Comparison of ENCODE assay signal across 26 cellular contexts in genomic region chr9:13127164-13127563, GRCh38.
"Had no signal": no experiment of that assay in that cellular context is flagged by ENCODE, and none has a peak within 500 bp of the region (broad histone marks: within the 10 kb centered on the region; RNA-seq: fewer than 3 reads in every experiment).

No MANE protein-coding gene starts in this region.

- ATAC-seq: heart right ventricle; left lung; naive thymus-derived CD4-positive, alpha-beta T cell; psoas muscle; right cardiac atrium; stimulated activated memory B cell treated with anti-CD40 and anti-IgM and Interleukin-4, amounts not matched to agents 10 μg/mL and 1 μg/mL and 100 μg/mL, for 72 hours; stimulated activated naive CD8-positive, alpha-beta T cell treated with anti-CD3 and anti-CD28 coated beads, Interleukin-15, Interleukin-2, amounts not matched to agents 100 U/mL and 50 U/mL, for 24 hours had no signal

- H3K36me3 ChIP-seq: colonic mucosa, ovary had no signal

- H3K4me1 ChIP-seq: colonic mucosa, heart right ventricle, left lung, psoas muscle, spleen, upper lobe of left lung had no signal

- H3K27ac ChIP-seq: colonic mucosa, heart right ventricle, left lung, ovary, psoas muscle, skin epidermis, spleen, thoracic aorta, tibial nerve, upper lobe of left lung had no signal

- H3K9me3 ChIP-seq: colonic mucosa, esophagus muscularis mucosa, heart right ventricle, left lung, ovary, psoas muscle, spleen, thoracic aorta, tibial nerve, upper lobe of left lung had no signal

- H3K4me3 ChIP-seq: colonic mucosa, esophagus muscularis mucosa, heart right ventricle, left lung, ovary, psoas muscle, skin epidermis, spleen, thoracic aorta, tibial nerve, upper lobe of left lung had no signal

- DNase-seq: colonic mucosa; effector CD8-positive, alpha-beta T cell; endodermal cell; foreskin melanocyte; glutamatergic neuron; heart right ventricle; left lung; mesenchymal stem cell; midbrain; naive thymus-derived CD4-positive, alpha-beta T cell; nephron progenitor cell; nucleus accumbens; ovary; posterior cingulate gyrus; psoas muscle; right cardiac atrium; spleen; stimulated activated CD4-positive, alpha-beta T cell treated with anti-CD3 and anti-CD28 coated beads, Interleukin-4, amount 100 ng/mL, for 4 hours; stimulated activated naive CD8-positive, alpha-beta T cell treated with anti-CD3 and anti-CD28 coated beads, Interleukin-15, Interleukin-2, amounts not matched to agents 100 U/mL and 50 U/mL, for 24 hours; substantia nigra; upper lobe of left lung had no signal

- H3K27me3 ChIP-seq: colonic mucosa, esophagus muscularis mucosa, heart right ventricle, left lung, ovary, spleen, tibial nerve, upper lobe of left lung had no signal
